In the genomic region with DNA sequence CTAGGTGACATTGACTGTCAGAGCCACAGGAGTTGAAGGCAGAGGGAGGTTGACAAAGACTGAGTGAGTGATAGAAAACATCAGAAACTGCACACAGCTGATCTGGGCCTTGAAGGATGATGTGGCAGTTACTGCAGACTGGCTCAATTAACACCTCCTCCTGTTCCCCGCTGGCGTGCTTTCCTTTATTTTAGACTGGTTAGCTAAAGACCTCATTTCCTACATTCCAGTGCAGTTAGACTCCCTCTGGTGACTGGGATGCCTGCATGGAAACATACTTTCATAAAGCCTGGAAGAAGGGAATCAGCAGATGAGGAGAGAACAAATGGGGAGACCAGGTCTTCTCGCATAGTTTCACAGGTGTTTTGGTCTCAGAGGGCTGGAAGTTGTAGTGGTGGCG, we compare ENCODE assay signal across 24 cellular contexts.
"Had no signal": no experiment of that assay in that cellular context is flagged by ENCODE, and none has a peak within 500 bp of the region (broad histone marks: within the 10 kb centered on the region; RNA-seq: fewer than 3 reads in every experiment).

No MANE protein-coding gene starts in this region.

- H3K4me3 Mint-ChIP-seq: activated CD4-positive, alpha-beta T cell treated with anti-CD3 and anti-CD28 coated beads for 36 hours; activated CD8-positive, alpha-beta memory T cell treated with anti-CD3 and anti-CD28 coated beads, Interleukin-2, amount 10 ng/mL, durations not matched to agents 7 days and 5 days; activated naive CD4-positive, alpha-beta T cell treated with anti-CD3 and anti-CD28 coated beads, Interleukin-2, amount 50 U/mL, for 24 hours; activated naive CD8-positive, alpha-beta T cell treated with anti-CD3 and anti-CD28 coated beads, Interleukin-2, amount 50 U/mL, for 24 hours; activated T-cell treated with anti-CD3 and anti-CD28 coated beads, Interleukin-2, amount 50 U/mL, for 24 hours; activated T-helper 1 cell treated with anti-CD3 and anti-CD28 coated beads, Interleukin-12 subunit alpha, Interleukin-12 subunit beta, Interleukin-2, Interleukin-4 antibody, amounts not matched to agents 30 ng/mL and 10 ng/mL and 1 ng/mL, durations not matched to agents 14 hours and 24 hours and 36 hours; T-cell had no signal

- H3K4me1 Mint-ChIP-seq: activated CD4-positive, alpha-beta T cell treated with anti-CD3 and anti-CD28 coated beads for 36 hours had no signal

- H3K27me3 ChIP-seq: MG63 had no signal

- H3K27ac ChIP-seq: WERI-Rb-1 had no signal

- DNase-seq: activated CD4-positive, alpha-beta T cell treated with anti-CD3 and anti-CD28 coated beads for 36 hours; activated CD8-positive, alpha-beta memory T cell treated with anti-CD3 and anti-CD28 coated beads, Interleukin-2, amount 10 ng/mL, durations not matched to agents 7 days and 5 days; activated effector memory CD4-positive, alpha-beta T cell treated with Interleukin-2 at 50 U/mL for 16 hours; activated naive CD4-positive, alpha-beta T cell; activated naive CD8-positive, alpha-beta T cell treated with anti-CD3 and anti-CD28 coated beads, Interleukin-2, amount 50 U/mL, for 24 hours; activated T-cell treated with anti-CD3 and anti-CD28 coated beads, Interleukin-2, amount 50 U/mL, for 24 hours; amniotic stem cell; cerebellar nuclear complex; MG63; MV-4-11; NCI-H1092 treated with DMSO at 0.1 percent for 48 hours; NCI-H1417 treated with DMSO at 0.1 percent for 48 hours; NCI-H1694; NCI-H2029; NCI-H2107; NCI-H345; NCI-H510A; NCI-H526 treated with DMSO at 0.1 percent for 48 hours; NK-92 treated with Interleukin-12 subunit alpha and Interleukin-12 subunit beta, amount 100 ng/mL, for 24 hours; SIG-M5; T-cell; WERI-Rb-1 had no signal

- H3K27ac Mint-ChIP-seq: activated CD4-positive, alpha-beta T cell treated with anti-CD3 and anti-CD28 coated beads for 36 hours; activated CD8-positive, alpha-beta memory T cell treated with anti-CD3 and anti-CD28 coated beads, Interleukin-2, amount 10 ng/mL, durations not matched to agents 7 days and 5 days; activated naive CD4-positive, alpha-beta T cell treated with anti-CD3 and anti-CD28 coated beads, Interleukin-2, amount 50 U/mL, for 24 hours; activated naive CD8-positive, alpha-beta T cell treated with anti-CD3 and anti-CD28 coated beads, Interleukin-2, amount 50 U/mL, for 24 hours; activated T-cell treated with anti-CD3 and anti-CD28 coated beads, Interleukin-2, amount 50 U/mL, for 24 hours; activated T-helper 1 cell treated with anti-CD3 and anti-CD28 coated beads, Interleukin-12 subunit alpha, Interleukin-12 subunit beta, Interleukin-2, Interleukin-4 antibody, amounts not matched to agents 30 ng/mL and 10 ng/mL and 1 ng/mL, durations not matched to agents 14 hours and 24 hours and 36 hours; T-cell had no signal

- H3K4me3 ChIP-seq: MG63 had no signal

- H3K27me3 Mint-ChIP-seq: activated CD4-positive, alpha-beta T cell treated with anti-CD3 and anti-CD28 coated beads for 36 hours; activated CD8-positive, alpha-beta memory T cell treated with anti-CD3 and anti-CD28 coated beads, Interleukin-2, amount 10 ng/mL, durations not matched to agents 7 days and 5 days; activated naive CD4-positive, alpha-beta T cell treated with anti-CD3 and anti-CD28 coated beads, Interleukin-2, amount 50 U/mL, for 24 hours; activated naive CD8-positive, alpha-beta T cell treated with anti-CD3 and anti-CD28 coated beads, Interleukin-2, amount 50 U/mL, for 24 hours; activated T-cell treated with anti-CD3 and anti-CD28 coated beads, Interleukin-2, amount 50 U/mL, for 24 hours; T-cell had no signal

- H3K9me3 ChIP-seq: MG63 had no signal

- ATAC-seq: activated CD4-positive, alpha-beta T cell treated with anti-CD3 and anti-CD28 coated beads for 36 hours; activated CD8-positive, alpha-beta memory T cell treated with anti-CD3 and anti-CD28 coated beads, Interleukin-2, amount 10 ng/mL, durations not matched to agents 7 days and 5 days; activated naive CD8-positive, alpha-beta T cell treated with anti-CD3 and anti-CD28 coated beads, Interleukin-2, amount 50 U/mL, for 24 hours; T-cell had no signal

- H3K9me3 Mint-ChIP-seq: activated naive CD4-positive, alpha-beta T cell treated with anti-CD3 and anti-CD28 coated beads, Interleukin-2, amount 50 U/mL, for 24 hours; activated naive CD8-positive, alpha-beta T cell treated with anti-CD3 and anti-CD28 coated beads, Interleukin-2, amount 50 U/mL, for 24 hours; activated T-cell treated with anti-CD3 and anti-CD28 coated beads, Interleukin-2, amount 50 U/mL, for 24 hours; activated T-helper 1 cell treated with anti-CD3 and anti-CD28 coated beads, Interleukin-12 subunit alpha, Interleukin-12 subunit beta, Interleukin-2, Interleukin-4 antibody, amounts not matched to agents 30 ng/mL and 10 ng/mL and 1 ng/mL, durations not matched to agents 14 hours and 24 hours and 36 hours; T-cell had no signal
